ENCODE assay signal across 7 cellular contexts in the genomic region with DNA sequence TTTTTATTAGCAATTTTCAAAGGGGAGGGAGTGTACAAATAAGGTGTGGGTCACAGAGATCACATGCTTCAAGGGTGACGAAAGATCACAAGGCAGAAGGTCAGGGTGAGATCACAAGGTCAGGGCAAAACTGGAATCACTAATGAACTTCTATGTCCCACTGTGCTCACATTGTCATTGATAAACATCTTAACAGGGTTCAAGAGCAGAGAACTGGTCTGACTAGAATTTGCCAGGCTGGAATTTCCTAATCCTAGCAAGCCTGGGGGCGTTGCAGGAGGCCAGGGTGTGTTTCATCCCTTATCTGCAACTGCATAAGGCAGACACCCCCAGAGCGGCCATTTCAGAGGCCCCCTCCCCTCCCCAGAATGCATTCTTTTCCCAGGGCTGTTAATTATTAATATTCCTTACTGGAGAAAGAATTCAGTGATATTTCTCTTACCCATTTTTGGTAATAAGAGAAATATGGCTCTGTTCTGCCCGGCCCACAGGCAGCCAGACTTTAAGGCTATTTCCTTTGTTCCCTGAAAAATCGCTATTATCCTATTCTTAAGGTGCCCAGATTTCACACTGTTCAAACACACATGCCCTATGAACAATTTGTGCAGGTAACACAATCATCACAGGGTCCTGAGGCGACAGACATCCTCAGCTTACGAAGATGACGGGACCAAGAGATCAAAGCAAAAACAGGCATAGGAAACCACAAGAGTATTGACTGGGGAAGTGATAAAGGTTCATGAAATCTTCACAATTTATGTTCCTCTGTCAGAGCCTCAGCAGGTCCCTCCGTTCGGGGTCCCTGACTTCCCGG. TPM values are rescaled to one million over a fixed set of nuclear protein-coding genes. Genes with fewer than 3 reads are reported as not detected.
DNase-seq lines count a peak whose midpoint lies in the region; ATAC-seq and TF ChIP-seq lines count a peak whose summit lies in the region.
"Not testable (repeated sequence)": the region's sequence is repeated elsewhere in the genome, so short reads cannot be mapped to it uniquely, and the experiment has no call there.

No MANE protein-coding gene starts in this region.

- CTCF ChIA-PET in Calu3 (lab: Charles Lee), result not testable (repeated sequence)
- CTCF ChIA-PET in activated CD4-positive, alpha-beta T cell treated with anti-CD3 and anti-CD28 coated beads, Interleukin-2, amount 10 ng/mL, durations not matched to agents 7 days and 5 days (lab: Charles Lee), result interaction anchor here (1.1 to 1.6 kb wide), 2 partner anchors 9 to 362 kb away, joined by 3 to 5 read pairs; no protein-coding TSS in a partner anchor
- CTCF ChIA-PET in activated naive CD4-positive, alpha-beta T cell treated with anti-CD3 and anti-CD28 coated beads for 36 hours (lab: Charles Lee), result interaction anchor here (0.5 to 1.2 kb wide), 3 partner anchors 18 to 362 kb away, joined by 4 read pairs; no protein-coding TSS in a partner anchor

- TF ChIP-seq CTCF in Calu3 (IDR thresholded peaks at IDR 0.05; ENCODE audit: unreplicated experiment); LNCaP clone FGC (IDR thresholded peaks at IDR 0.05; ENCODE audit: control insufficient read depth, extremely low read depth, insufficient read depth): not testable (repeated sequence)

- H3K4me1 Mint-ChIP-seq in Calu3 (ENCODE audit: low read depth, unreplicated experiment) (peaks cover 15% of the 10 kb centered on the region), immature natural killer cell (peaks cover 42 to 55% of the 10 kb centered on the region in 2 donors)
- H3K4me1 Mint-ChIP-seq in activated CD4-positive, alpha-beta T cell treated with anti-CD3 and anti-CD28 coated beads, Interleukin-2, amount 10 ng/mL, durations not matched to agents 7 days and 5 days, result peaks cover 45% of the 10 kb centered on the region
- H3K4me1 Mint-ChIP-seq in activated naive CD4-positive, alpha-beta T cell treated with anti-CD3 and anti-CD28 coated beads for 36 hours (ENCODE audit: low read depth), result peaks cover 26% of the 10 kb centered on the region
- peaks cover 42% of the 10 kb centered on the region for H3K4me1 Mint-ChIP-seq in central memory CD8-positive, alpha-beta T cell
- H3K4me1 Mint-ChIP-seq in natural killer cell treated with Interleukin-12 subunit alpha and Interleukin-12 subunit beta and Interleukin-15 and Interleukin-18, amount 100 ng/mL, for 72 hours (ENCODE audit: low read depth in 2 of 2), result peaks cover 35 to 36% of the 10 kb centered on the region in 2 donors

- H3K4me3 ChIP-seq in LNCaP clone FGC (ENCODE audit: low read depth, low read length), result not testable (repeated sequence)

- not testable (repeated sequence) for H3K9me3 Mint-ChIP-seq in Calu3 (ENCODE audit: low read depth, unreplicated experiment); activated CD4-positive, alpha-beta T cell treated with anti-CD3 and anti-CD28 coated beads, Interleukin-2, amount 10 ng/mL, durations not matched to agents 7 days and 5 days; activated naive CD4-positive, alpha-beta T cell treated with anti-CD3 and anti-CD28 coated beads for 36 hours; central memory CD8-positive, alpha-beta T cell; immature natural killer cell; natural killer cell treated with Interleukin-12 subunit alpha and Interleukin-12 subunit beta and Interleukin-15 and Interleukin-18, amount 100 ng/mL, for 72 hours

- ATAC-seq in central memory CD8-positive, alpha-beta T cell (replicated peaks; ENCODE audit: extremely low read depth, poor library complexity, severe bottlenecking), result peak; percentile 59
- not testable (repeated sequence) for ATAC-seq in natural killer cell treated with Interleukin-12 subunit alpha and Interleukin-12 subunit beta and Interleukin-15 and Interleukin-18, amount 100 ng/mL, for 72 hours

- DNase-seq in Calu3 (peak; percentile 36), LNCaP clone FGC (ENCODE audit: low read depth) (peak; percentile 51)
- not testable (repeated sequence) for DNase-seq in activated CD4-positive, alpha-beta T cell treated with anti-CD3 and anti-CD28 coated beads, Interleukin-2, amount 10 ng/mL, durations not matched to agents 7 days and 5 days; central memory CD8-positive, alpha-beta T cell (ENCODE audit: low spot score in 2 of 2); immature natural killer cell; natural killer cell treated with Interleukin-12 subunit alpha and Interleukin-12 subunit beta and Interleukin-15 and Interleukin-18, amount 100 ng/mL, for 72 hours (ENCODE audit: low spot score)
- DNase-seq in activated naive CD4-positive, alpha-beta T cell treated with anti-CD3 and anti-CD28 coated beads for 36 hours, result peak; percentile 32

- intact Hi-C loops in Calu3 (cut with micrococcal nuclease; ENCODE audit: unreplicated experiment); activated naive CD4-positive, alpha-beta T cell treated with anti-CD3 and anti-CD28 coated beads for 36 hours (cut with micrococcal nuclease): not testable (repeated sequence)

- peaks cover 17% of the 10 kb centered on the region for H3K36me3 Mint-ChIP-seq in Calu3 (ENCODE audit: insufficient read depth, unreplicated experiment)
- peaks cover 67% of the 10 kb centered on the region for H3K36me3 Mint-ChIP-seq in activated CD4-positive, alpha-beta T cell treated with anti-CD3 and anti-CD28 coated beads, Interleukin-2, amount 10 ng/mL, durations not matched to agents 7 days and 5 days (ENCODE audit: low read depth)
- H3K36me3 Mint-ChIP-seq in activated naive CD4-positive, alpha-beta T cell treated with anti-CD3 and anti-CD28 coated beads for 36 hours (ENCODE audit: low read depth), result peaks cover 30% of the 10 kb centered on the region
- peaks cover 28% of the 10 kb centered on the region for H3K36me3 Mint-ChIP-seq in central memory CD8-positive, alpha-beta T cell (ENCODE audit: insufficient read depth)
- peaks cover 29 to 46% (median 39%) of the 10 kb centered on the region in 3 donors for H3K36me3 Mint-ChIP-seq in immature natural killer cell
- H3K36me3 Mint-ChIP-seq in natural killer cell treated with Interleukin-12 subunit alpha and Interleukin-12 subunit beta and Interleukin-15 and Interleukin-18, amount 100 ng/mL, for 72 hours, result peaks cover 40% of the 10 kb centered on the region

- POLR2A ChIA-PET in activated CD4-positive, alpha-beta T cell treated with anti-CD3 and anti-CD28 coated beads, Interleukin-2, amount 10 ng/mL, durations not matched to agents 7 days and 5 days (lab: Charles Lee), result not testable (repeated sequence)

- H3K27me3 Mint-ChIP-seq in Calu3 (ENCODE audit: unreplicated experiment); activated CD4-positive, alpha-beta T cell treated with anti-CD3 and anti-CD28 coated beads, Interleukin-2, amount 10 ng/mL, durations not matched to agents 7 days and 5 days; activated naive CD4-positive, alpha-beta T cell treated with anti-CD3 and anti-CD28 coated beads for 36 hours (ENCODE audit: low read depth); central memory CD8-positive, alpha-beta T cell; immature natural killer cell (ENCODE audit: low read depth in 3 of 3); natural killer cell treated with Interleukin-12 subunit alpha and Interleukin-12 subunit beta and Interleukin-15 and Interleukin-18, amount 100 ng/mL, for 72 hours: not testable (repeated sequence)

- H3K27ac Mint-ChIP-seq in Calu3 (ENCODE audit: unreplicated experiment), result peak overlapping the region; percentile 27
- H3K27ac Mint-ChIP-seq in activated CD4-positive, alpha-beta T cell treated with anti-CD3 and anti-CD28 coated beads, Interleukin-2, amount 10 ng/mL, durations not matched to agents 7 days and 5 days, result peak overlapping the region; percentile 26
- peak overlapping the region; percentile 28 for H3K27ac Mint-ChIP-seq in activated naive CD4-positive, alpha-beta T cell treated with anti-CD3 and anti-CD28 coated beads for 36 hours
- peak overlapping the region; percentile 77 for H3K27ac Mint-ChIP-seq in central memory CD8-positive, alpha-beta T cell (ENCODE audit: low read depth)
- H3K27ac Mint-ChIP-seq in immature natural killer cell, result peak overlapping the region; percentile 44 to 82 (median 76)
- H3K27ac Mint-ChIP-seq in natural killer cell treated with Interleukin-12 subunit alpha and Interleukin-12 subunit beta and Interleukin-15 and Interleukin-18, amount 100 ng/mL, for 72 hours, result peak overlapping the region; percentile 68 to 72

- not testable (repeated sequence) for H3K4me3 Mint-ChIP-seq in Calu3 (ENCODE audit: low read depth, unreplicated experiment); activated CD4-positive, alpha-beta T cell treated with anti-CD3 and anti-CD28 coated beads, Interleukin-2, amount 10 ng/mL, durations not matched to agents 7 days and 5 days; activated naive CD4-positive, alpha-beta T cell treated with anti-CD3 and anti-CD28 coated beads for 36 hours; central memory CD8-positive, alpha-beta T cell
- H3K4me3 Mint-ChIP-seq in immature natural killer cell, result peak overlapping the region in 4 of 5 donors; percentile 59 to 76 (median 70)
- H3K4me3 Mint-ChIP-seq in natural killer cell treated with Interleukin-12 subunit alpha and Interleukin-12 subunit beta and Interleukin-15 and Interleukin-18, amount 100 ng/mL, for 72 hours, result peak overlapping the region; percentile 66

- not testable (repeated sequence) for BruUV-seq in Calu3 (replicated peaks; lab: Mats Ljungman, UMichigan)

RNA-seq across cellular contexts. Expression of a gene that starts 23.3 kb away (rescaled TPM):
- 21.8 and 22.2 TPM in 2 replicates for total RNA-seq in Calu3 (2022)
- 10 to 100 TPM; 58.0 to 64.2 TPM for total RNA-seq in activated CD4-positive, alpha-beta T cell treated with anti-CD3 and anti-CD28 coated beads, Interleukin-2, amount 10 ng/mL, durations not matched to agents 7 days and 5 days
- total RNA-seq in activated naive CD4-positive, alpha-beta T cell treated with anti-CD3 and anti-CD28 coated beads for 36 hours, result 10 to 100 TPM; 27.5 to 27.9 TPM
- polyA plus RNA-seq in immature natural killer cell, result 10 to 100 TPM in 2 of 3 donors, 1 to 10 TPM in 1; 8.2 to 20.1 (median 11.9) TPM
- 10 to 100 TPM; 65.8 to 96.5 TPM for total RNA-seq in natural killer cell treated with Interleukin-12 subunit alpha and Interleukin-12 subunit beta and Interleukin-15 and Interleukin-18, amount 100 ng/mL, for 72 hours

RNA-seq across cellular contexts. Expression of a gene that starts 23.5 kb away (rescaled TPM):
- total RNA-seq in Calu3 (2022), result 12.7 and 16.0 TPM in 2 replicates
- 10 to 100 TPM; 20.2 to 21.4 TPM for total RNA-seq in activated CD4-positive, alpha-beta T cell treated with anti-CD3 and anti-CD28 coated beads, Interleukin-2, amount 10 ng/mL, durations not matched to agents 7 days and 5 days
- total RNA-seq in activated naive CD4-positive, alpha-beta T cell treated with anti-CD3 and anti-CD28 coated beads for 36 hours, result 10 to 100 TPM; 17.9 to 18.1 TPM
- 10 to 100 TPM; 16.9 to 37.8 (median 21.0) TPM for polyA plus RNA-seq in immature natural killer cell
- total RNA-seq in natural killer cell treated with Interleukin-12 subunit alpha and Interleukin-12 subunit beta and Interleukin-15 and Interleukin-18, amount 100 ng/mL, for 72 hours, result 10 to 100 TPM; 19.1 to 19.3 TPM

Comparison
In these comparisons a context has a peak if more than half of its experiments do, and no peak if none do; other contexts are left out.
1. H3K27ac Mint-ChIP-seq: peak in every context shown above with its lines; median percentile 77 in central memory CD8-positive, alpha-beta T cell; 76 in immature natural killer cell; 70 in natural killer cell treated with Interleukin-12 subunit alpha and Interleukin-12 subunit beta and Interleukin-15 and Interleukin-18, amount 100 ng/mL, for 72 hours; 28 in activated naive CD4-positive, alpha-beta T cell treated with anti-CD3 and anti-CD28 coated beads for 36 hours; 27 in Calu3; 26 in activated CD4-positive, alpha-beta T cell treated with anti-CD3 and anti-CD28 coated beads, Interleukin-2, amount 10 ng/mL, durations not matched to agents 7 days and 5 days.